9 cellular contexts compared by ENCODE assay signal in the genomic region with DNA sequence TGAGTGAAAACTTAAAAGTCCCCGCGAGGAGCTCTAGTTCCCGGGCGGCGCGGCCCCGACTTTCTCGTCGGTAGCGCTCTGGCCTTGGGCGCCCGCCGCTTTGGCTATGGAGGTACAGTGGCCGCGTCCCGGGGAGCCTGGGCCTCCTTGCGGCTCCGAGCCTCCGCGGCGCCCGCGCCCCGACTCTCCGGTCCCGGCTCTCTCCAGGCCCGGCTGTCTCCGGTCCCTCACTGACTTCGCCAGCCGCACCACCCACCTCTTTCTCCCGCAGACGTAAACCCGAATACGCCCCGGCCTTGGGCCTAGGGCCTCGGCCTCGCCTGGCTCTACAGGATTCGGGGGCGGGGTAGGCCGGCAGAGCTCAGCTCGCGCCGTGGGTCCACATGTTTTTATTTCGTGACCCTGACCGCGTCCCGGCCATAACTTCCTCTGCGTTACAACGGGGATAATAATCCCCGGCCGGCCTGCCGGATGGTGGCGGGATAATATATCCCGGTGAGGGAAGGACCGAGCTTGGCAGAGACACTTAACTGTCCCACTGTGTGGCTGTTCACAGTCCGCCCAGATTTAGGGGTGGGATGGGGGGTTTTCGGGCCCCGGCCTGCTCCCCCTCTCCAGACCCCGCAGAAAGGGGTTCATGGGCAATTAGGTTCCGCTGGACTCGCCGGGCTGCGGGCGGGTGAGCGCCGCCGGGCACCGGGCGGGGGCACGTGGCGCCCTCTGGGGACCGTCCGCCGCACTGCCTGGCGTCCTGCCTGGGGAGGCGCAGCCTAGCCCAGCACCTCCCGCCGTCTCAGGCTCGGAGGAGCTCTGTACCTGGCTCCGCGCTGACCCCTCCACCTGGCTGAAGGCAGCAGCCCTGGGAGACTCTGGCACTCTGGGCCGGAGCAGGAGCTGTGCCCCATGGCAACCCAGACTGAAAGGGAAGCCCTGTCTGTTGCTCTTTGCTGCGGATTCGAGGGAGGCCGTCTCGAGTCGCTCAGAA. TPM values are rescaled to one million over a fixed set of nuclear protein-coding genes. Genes with fewer than 3 reads are reported as not detected.
DNase-seq lines count a peak whose midpoint lies in the region; ATAC-seq, FAIRE-seq and TF ChIP-seq lines count a peak whose summit lies in the region.
"Had no signal": no experiment of that assay in that cellular context is flagged by ENCODE, and none has a peak within 500 bp of the region (broad histone marks: within the 10 kb centered on the region; RNA-seq: fewer than 3 reads in every experiment).

No MANE protein-coding gene starts in this region.

- no peak overlapping the region for H3K27ac Mint-ChIP-seq in activated CD4-positive, alpha-beta T cell treated with anti-CD3 and anti-CD28 coated beads, Interleukin-2, amount 10 ng/mL, durations not matched to agents 24 days and 14 days
- no peak overlapping the region for H3K27ac Mint-ChIP-seq in astrocyte (ENCODE audit: unreplicated experiment)
- peak overlapping the region in 1 of 2 donors; percentile 64 for H3K27ac Mint-ChIP-seq in stimulated activated naive CD8-positive, alpha-beta T cell treated with anti-CD3 and anti-CD28 coated beads, Interleukin-15, amount 100 ng/mL, for 72 hours

- no peaks in the 10 kb centered on the region for H3K36me3 ChIP-seq in astrocyte (ENCODE audit: insufficient read depth, low read length)
- H3K36me3 ChIP-seq in iPS-20b (ENCODE audit: insufficient read depth, low read depth, low read length) = no peaks in the 10 kb centered on the region
- H3K36me3 ChIP-seq in effector memory CD4-positive, alpha-beta T cell (ENCODE audit: control insufficient read depth, insufficient read depth, low read length) = no peaks in the 10 kb centered on the region

- H3K9ac ChIP-seq in astrocyte (ENCODE audit: low read length) (peak overlapping the region; percentile 81), iPS-20b (ENCODE audit: low read depth, low read length) (no peak overlapping the region)

- peak; percentile 65 for DNase-seq in activated CD4-positive, alpha-beta T cell treated with anti-CD3 and anti-CD28 coated beads, Interleukin-2, amount 10 ng/mL, durations not matched to agents 24 days and 14 days
- no peak for DNase-seq in activated CD4-positive, alpha-beta T cell treated with anti-CD3 and anti-CD28 coated beads for 4 hours
- no peak for DNase-seq in astrocyte (ENCODE audit: low read depth)
- DNase-seq in stimulated activated naive CD8-positive, alpha-beta T cell treated with anti-CD3 and anti-CD28 coated beads, Interleukin-15, amount 100 ng/mL, for 72 hours = peak in 1 of 2 donors; percentile 34
- DNase-seq in effector memory CD4-positive, alpha-beta T cell = no peak
- DNase-seq: DND-41 had no signal

- peaks cover 5% of the 10 kb centered on the region for H3K9me3 Mint-ChIP-seq in activated CD4-positive, alpha-beta T cell treated with anti-CD3 and anti-CD28 coated beads, Interleukin-2, amount 10 ng/mL, durations not matched to agents 24 days and 14 days
- peaks cover 3% of the 10 kb centered on the region for H3K9me3 Mint-ChIP-seq in astrocyte (ENCODE audit: unreplicated experiment)
- peaks cover 0 to 7% of the 10 kb centered on the region in 2 donors for H3K9me3 Mint-ChIP-seq in stimulated activated naive CD8-positive, alpha-beta T cell treated with anti-CD3 and anti-CD28 coated beads, Interleukin-15, amount 100 ng/mL, for 72 hours

- peaks cover 61% of the 10 kb centered on the region for H3K27me3 Mint-ChIP-seq in activated CD4-positive, alpha-beta T cell treated with anti-CD3 and anti-CD28 coated beads, Interleukin-2, amount 10 ng/mL, durations not matched to agents 24 days and 14 days
- H3K27me3 Mint-ChIP-seq in astrocyte (ENCODE audit: low read depth, unreplicated experiment) = peaks cover 76% of the 10 kb centered on the region
- peaks cover 83% of the 10 kb centered on the region for H3K27me3 Mint-ChIP-seq in stimulated activated naive CD8-positive, alpha-beta T cell treated with anti-CD3 and anti-CD28 coated beads, Interleukin-15, amount 100 ng/mL, for 72 hours

- H3K36me3 Mint-ChIP-seq in activated CD4-positive, alpha-beta T cell treated with anti-CD3 and anti-CD28 coated beads, Interleukin-2, amount 10 ng/mL, durations not matched to agents 24 days and 14 days (ENCODE audit: low read depth) = peaks cover 1% of the 10 kb centered on the region
- no peaks in the 10 kb centered on the region for H3K36me3 Mint-ChIP-seq in astrocyte (ENCODE audit: low read depth, unreplicated experiment)

- peak overlapping the region; percentile 87 for H3K4me2 ChIP-seq in astrocyte (ENCODE audit: low read length)

- peak overlapping the region; percentile 81 for H2AFZ ChIP-seq in astrocyte (ENCODE audit: low read depth, low read length)

- peaks cover 9% of the 10 kb centered on the region for H3K79me2 ChIP-seq in astrocyte (ENCODE audit: insufficient read depth, low read length)

- peak; percentile 27 for TF ChIP-seq CTCF in astrocyte (IDR thresholded peaks at IDR 0.05; ENCODE audit: insufficient read depth, low read depth, low read length)

- H3K9me3 ChIP-seq in astrocyte (ENCODE audit: insufficient read depth, low read depth, low read length) (peaks cover 2% of the 10 kb centered on the region), iPS-20b (ENCODE audit: insufficient read depth, low read depth, low read length) (no peaks in the 10 kb centered on the region; the same call in 1 of the 2 replicates)
- no peaks in the 10 kb centered on the region for H3K9me3 ChIP-seq in effector memory CD4-positive, alpha-beta T cell (ENCODE audit: control insufficient read depth, low read length)

- FAIRE-seq in astrocyte (lab: Jason Lieb, UNC) = no peak

- H4K20me1 ChIP-seq in astrocyte (ENCODE audit: insufficient read depth, low read length) = peaks cover 3% of the 10 kb centered on the region

- no peak overlapping the region for H3K4me3 Mint-ChIP-seq in activated CD4-positive, alpha-beta T cell treated with anti-CD3 and anti-CD28 coated beads, Interleukin-2, amount 10 ng/mL, durations not matched to agents 24 days and 14 days
- peak overlapping the region; percentile 79 for H3K4me3 Mint-ChIP-seq in astrocyte (ENCODE audit: unreplicated experiment)
- H3K4me3 Mint-ChIP-seq in stimulated activated naive CD8-positive, alpha-beta T cell treated with anti-CD3 and anti-CD28 coated beads, Interleukin-15, amount 100 ng/mL, for 72 hours = peak overlapping the region; percentile 63 to 65

- H3K4me1 ChIP-seq in astrocyte (ENCODE audit: insufficient read depth, low read length) (no peaks in the 10 kb centered on the region), iPS-20b (ENCODE audit: insufficient read depth, low read length) (peaks cover 2% of the 10 kb centered on the region; the same call in 1 of the 2 replicates)
- no peaks in the 10 kb centered on the region for H3K4me1 ChIP-seq in effector memory CD4-positive, alpha-beta T cell (ENCODE audit: control insufficient read depth, insufficient read depth, low read length, poor library complexity, severe bottlenecking)

- H3K27me3 ChIP-seq in astrocyte (ENCODE audit: insufficient read depth, low read length) = peaks cover 67% of the 10 kb centered on the region
- H3K27me3 ChIP-seq in iPS-20b (ENCODE audit: insufficient read depth, low read length) = peaks cover 99% of the 10 kb centered on the region
- peaks cover 20% of the 10 kb centered on the region for H3K27me3 ChIP-seq in effector memory CD4-positive, alpha-beta T cell (replicated peaks; ENCODE audit: control insufficient read depth, insufficient read depth, low read length, poor library complexity, severe bottlenecking)

- intact Hi-C loops in activated CD4-positive, alpha-beta T cell treated with anti-CD3 and anti-CD28 coated beads, Interleukin-2, amount 10 ng/mL, durations not matched to agents 24 days and 14 days (cut with micrococcal nuclease) = no loop called here

- H3K27ac ChIP-seq in astrocyte (ENCODE audit: low read depth, low read length) (peak overlapping the region; percentile 67), iPS-20b (ENCODE audit: low read length) (no peak overlapping the region)
- H3K27ac ChIP-seq in effector memory CD4-positive, alpha-beta T cell (ENCODE audit: insufficient read depth, low read length, poor library complexity, severe bottlenecking) = no peak overlapping the region

- ATAC-seq in HG03159 (IDR thresholded peaks at IDR 0.05; ENCODE audit: unreplicated experiment) (peak; percentile 67), GM21526 (IDR thresholded peaks at IDR 0.05; ENCODE audit: low FRiP score, unreplicated experiment) (no peak)
- peak; percentile 79 for ATAC-seq in stimulated activated naive CD8-positive, alpha-beta T cell treated with anti-CD3 and anti-CD28 coated beads, Interleukin-15, amount 100 ng/mL, for 72 hours

- peak overlapping the region; percentile 57 for H3K4me3 ChIP-seq in astrocyte (ENCODE audit: insufficient read depth, low read depth, low read length)
- H3K4me3 ChIP-seq in iPS-20b (ENCODE audit: low read length) = peak overlapping the region; percentile 68
- no peak overlapping the region for H3K4me3 ChIP-seq in effector memory CD4-positive, alpha-beta T cell (ENCODE audit: insufficient read depth, low read depth, low read length, poor library complexity, severe bottlenecking)

- peaks cover 2% of the 10 kb centered on the region for H3K4me1 Mint-ChIP-seq in activated CD4-positive, alpha-beta T cell treated with anti-CD3 and anti-CD28 coated beads, Interleukin-2, amount 10 ng/mL, durations not matched to agents 24 days and 14 days
- no peaks in the 10 kb centered on the region for H3K4me1 Mint-ChIP-seq in astrocyte (ENCODE audit: low read depth, unreplicated experiment)
- H3K4me1 Mint-ChIP-seq in stimulated activated naive CD8-positive, alpha-beta T cell treated with anti-CD3 and anti-CD28 coated beads, Interleukin-15, amount 100 ng/mL, for 72 hours = peaks cover 22% of the 10 kb centered on the region

RNA-seq across cellular contexts. Expression of gene TBX18, which starts 10.1 kb away (rescaled TPM):
- not detected in 2 replicates for total RNA-seq in activated CD4-positive, alpha-beta T cell treated with anti-CD3 and anti-CD28 coated beads, Interleukin-2, amount 10 ng/mL, durations not matched to agents 24 days and 14 days
- total RNA-seq in astrocyte = 12.2 and 12.5 TPM in 2 replicates

Comparison
In these comparisons a context has a peak if more than half of its experiments do, and no peak if none do; other contexts are left out.
1. RNA of gene TBX18, which starts 10.1 kb away (total RNA-seq): 12.2 to 12.5 TPM in astrocyte; not detected in activated CD4-positive, alpha-beta T cell treated with anti-CD3 and anti-CD28 coated beads, Interleukin-2, amount 10 ng/mL, durations not matched to agents 24 days and 14 days; every median in the first group is over 10 times any median in the second.